In the genomic region with DNA sequence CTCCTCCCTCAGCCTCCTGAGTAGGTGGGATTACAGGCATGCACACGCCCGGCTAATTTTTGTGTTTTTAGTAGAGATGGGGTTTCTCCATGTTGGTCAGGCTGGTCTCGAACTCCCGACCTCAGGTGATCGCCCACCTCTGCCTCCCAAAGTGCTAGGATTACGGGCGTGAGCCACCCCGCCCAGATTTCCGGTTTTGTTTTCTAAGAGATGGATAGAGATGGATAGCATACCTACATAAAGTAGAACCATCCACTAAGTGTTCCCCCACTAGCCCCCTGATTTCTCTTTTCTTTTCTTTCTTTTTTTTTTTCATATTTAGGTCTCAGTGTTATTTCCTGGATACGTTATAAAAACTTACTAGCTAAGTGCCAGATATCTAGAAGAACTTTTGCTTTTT, we compare ENCODE assay signal across 8 cellular contexts. TPM values are rescaled to one million over a fixed set of nuclear protein-coding genes. Genes with fewer than 3 reads are reported as not detected.
A peak's percentile ranks its signal among the peaks of the same experiment; 100 is the strongest.
DNase-seq lines count a peak whose midpoint lies in the region; ATAC-seq and TF ChIP-seq lines count a peak whose summit lies in the region.

No MANE protein-coding gene starts in this region.

- in situ Hi-C loops in transverse colon (cut with MboI; ENCODE audit: low pct_ligation_motif_present in 1 of 4, low pct_unique_long_range_greater_than_20kb in 1 of 4, low sequenced_read_pairs in 3 of 4) = no loop called here

- H3K36me3 ChIP-seq in transverse colon = no peaks in the 10 kb centered on the region

- POLR2A ChIA-PET in activated naive CD8-positive, alpha-beta T cell treated with anti-CD3 and anti-CD28 coated beads, Interleukin-2, amount 10 ng/mL, durations not matched to agents 7 days and 5 days (lab: Charles Lee) = interaction anchor here (0.8 to 3.2 kb wide), 10 partner anchors 31 to 745 kb away, joined by 3 to 17 read pairs (median 3); partner anchors contain the start of gene KSR1

- TF ChIP-seq POLR2A in lower leg skin (IDR thresholded peaks at IDR 0.05) (no peak), transverse colon (IDR thresholded peaks at IDR 0.05) (no peak)

- H3K9me3 ChIP-seq in transverse colon = no peaks in the 10 kb centered on the region

- peaks cover 39 to 60% (median 41%) of the 10 kb centered on the region in 4 donors for H3K4me1 ChIP-seq in transverse colon

- TF ChIP-seq CTCF in lower leg skin (IDR thresholded peaks at IDR 0.05) (no peak), transverse colon (IDR thresholded peaks at IDR 0.05) (no peak)

- H3K4me3 ChIP-seq in lower leg skin (ENCODE audit: low read depth, poor library complexity, severe bottlenecking) (peak overlapping the region; percentile 98), transverse colon (peak overlapping the region; percentile 52 to 97 (median 75))

- no peaks in the 10 kb centered on the region for H3K27me3 ChIP-seq in transverse colon

- peak overlapping the region; percentile 99 for H3K4me3 Mint-ChIP-seq in activated T-cell treated with anti-CD3 and anti-CD28 coated beads, Interleukin-2, amount 50 U/mL, for 24 hours
- H3K4me3 Mint-ChIP-seq in activated naive CD8-positive, alpha-beta T cell treated with anti-CD3 and anti-CD28 coated beads, Interleukin-2, amount 10 ng/mL, durations not matched to agents 7 days and 5 days = peak overlapping the region; percentile 97

- H3K4me1 Mint-ChIP-seq in activated T-cell treated with anti-CD3 and anti-CD28 coated beads, Interleukin-2, amount 50 U/mL, for 24 hours (ENCODE audit: low read depth) = peaks cover 56% of the 10 kb centered on the region
- peaks cover 33% of the 10 kb centered on the region for H3K4me1 Mint-ChIP-seq in activated naive CD8-positive, alpha-beta T cell treated with anti-CD3 and anti-CD28 coated beads, Interleukin-2, amount 10 ng/mL, durations not matched to agents 7 days and 5 days

- H3K36me3 Mint-ChIP-seq in activated T-cell treated with anti-CD3 and anti-CD28 coated beads, Interleukin-2, amount 50 U/mL, for 24 hours (ENCODE audit: low read depth) = peaks cover 35% of the 10 kb centered on the region
- H3K36me3 Mint-ChIP-seq in activated naive CD8-positive, alpha-beta T cell treated with anti-CD3 and anti-CD28 coated beads, Interleukin-2, amount 10 ng/mL, durations not matched to agents 7 days and 5 days = peaks cover 10% of the 10 kb centered on the region

- intact Hi-C loops in lower leg skin (cut with DNase I; ENCODE audit: low total_unique reads) (loop anchor here (10.0 kb wide), 1 partner anchor 51 kb away; no protein-coding TSS in a partner anchor), transverse colon (cut with DNase I; ENCODE audit: low total_unique reads) (no loop called here)

- no peak for DNase-seq in activated T-cell treated with anti-CD3 and anti-CD28 coated beads, Interleukin-2, amount 50 U/mL, for 24 hours
- DNase-seq in activated T-cell treated with anti-CD3 and anti-CD28 coated beads for 4 hours (no peak), lower leg skin (ENCODE audit: low spot score in 2 of 2) (no peak), transverse colon (no peak), NCI-H524 treated with DMSO at 0.1 percent for 48 hours (lab: John Stamatoyannopoulos, UW) (no peak), NCI-H146 treated with DMSO at 0.1 percent for 48 hours (lab: John Stamatoyannopoulos, UW; ENCODE audit: unreplicated experiment) (no peak)
- DNase-seq in activated naive CD8-positive, alpha-beta T cell treated with anti-CD3 and anti-CD28 coated beads, Interleukin-2, amount 10 ng/mL, durations not matched to agents 7 days and 5 days = no peak
- DNase-seq in activated CD8-positive, alpha-beta memory T cell treated with anti-CD3 and anti-CD28 coated beads for 24 hours = no peak

- no peaks in the 10 kb centered on the region for H3K27me3 Mint-ChIP-seq in activated T-cell treated with anti-CD3 and anti-CD28 coated beads, Interleukin-2, amount 50 U/mL, for 24 hours
- no peaks in the 10 kb centered on the region for H3K27me3 Mint-ChIP-seq in activated naive CD8-positive, alpha-beta T cell treated with anti-CD3 and anti-CD28 coated beads, Interleukin-2, amount 10 ng/mL, durations not matched to agents 7 days and 5 days

- ATAC-seq in activated naive CD8-positive, alpha-beta T cell treated with anti-CD3 and anti-CD28 coated beads, Interleukin-2, amount 10 ng/mL, durations not matched to agents 7 days and 5 days (ENCODE audit: low read depth) = no peak

- peak overlapping the region; percentile 99 for H3K27ac Mint-ChIP-seq in activated T-cell treated with anti-CD3 and anti-CD28 coated beads, Interleukin-2, amount 50 U/mL, for 24 hours
- H3K27ac Mint-ChIP-seq in activated naive CD8-positive, alpha-beta T cell treated with anti-CD3 and anti-CD28 coated beads, Interleukin-2, amount 10 ng/mL, durations not matched to agents 7 days and 5 days = peak overlapping the region; percentile 98

- no peaks in the 10 kb centered on the region for H3K9me3 Mint-ChIP-seq in activated T-cell treated with anti-CD3 and anti-CD28 coated beads, Interleukin-2, amount 50 U/mL, for 24 hours
- no peaks in the 10 kb centered on the region for H3K9me3 Mint-ChIP-seq in activated naive CD8-positive, alpha-beta T cell treated with anti-CD3 and anti-CD28 coated beads, Interleukin-2, amount 10 ng/mL, durations not matched to agents 7 days and 5 days

- H3K27ac ChIP-seq in transverse colon = peak overlapping the region; percentile 99 to 100 (median 99)

- WGBS in lower leg skin, 2 donors = 8 to 21% methylated on average over 10 of the region's 10 CpGs
- WGBS in transverse colon (ENCODE audit: low coverage in 1 of 2), 2 donors = 6 to 16% methylated on average over 3 to 10 of the region's 10 CpGs

- no peak for TF ChIP-seq EP300 in transverse colon (IDR thresholded peaks at IDR 0.05; ENCODE audit: low read depth)

RNA-seq across cellular contexts. Expression of gene WSB1, which starts 2.0 kb away (rescaled TPM):
- total RNA-seq in activated naive CD8-positive, alpha-beta T cell treated with anti-CD3 and anti-CD28 coated beads, Interleukin-2, amount 10 ng/mL, durations not matched to agents 7 days and 5 days = 100 to 1,000 TPM; 171 to 175 TPM
- total RNA-seq in lower leg skin (100 to 1,000 TPM in 1 of 4 donors, 10 to 100 TPM in 3; 33.1 to 105 (median 55.6) TPM), transverse colon (100 to 1,000 TPM in 3 of 4 donors, 10 to 100 TPM in 1; 90.4 to 335 (median 261) TPM)
